Comparison of ENCODE assay signal across 28 cellular contexts in the genomic region with DNA sequence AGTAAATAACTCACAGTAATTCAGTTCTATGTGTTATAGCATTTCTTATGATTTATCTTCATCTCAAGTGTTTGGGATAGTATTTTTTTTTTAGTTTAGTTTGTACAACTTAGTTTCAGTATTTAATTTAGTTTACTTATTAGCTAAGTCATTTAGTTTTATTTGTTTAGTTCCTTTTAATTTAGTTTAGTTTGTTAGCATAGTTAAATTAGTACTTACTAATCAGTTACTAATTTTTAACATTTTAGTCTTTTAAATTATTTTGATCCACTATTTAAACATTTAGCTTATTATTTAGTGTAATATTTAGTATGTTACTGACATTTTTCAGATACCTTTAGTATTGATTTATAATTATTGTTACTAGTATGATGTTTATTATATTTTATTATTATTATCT.
"Had no signal": no experiment of that assay in that cellular context is flagged by ENCODE, and none has a peak within 500 bp of the region (broad histone marks: within the 10 kb centered on the region; RNA-seq: fewer than 3 reads in every experiment).

No MANE protein-coding gene starts in this region.

- H3K27ac ChIP-seq: ascending aorta, breast epithelium, cardiac muscle cell, coronary artery, dorsolateral prefrontal cortex, epithelial cell of prostate, esophagus squamous epithelium, VCaP had no signal

- H3K4me1 ChIP-seq: ascending aorta, breast epithelium, esophagus squamous epithelium had no signal

- H3K27me3 ChIP-seq: ascending aorta, breast epithelium, cardiac muscle cell, esophagus squamous epithelium had no signal

- H3K36me3 ChIP-seq: ascending aorta, breast epithelium, cardiac muscle cell, esophagus squamous epithelium had no signal

- FAIRE-seq: endothelial cell of umbilical vein had no signal

- H3K4me3 ChIP-seq: ascending aorta, breast epithelium, cardiac muscle cell, coronary artery, dorsolateral prefrontal cortex, esophagus squamous epithelium had no signal

- DNase-seq: activated CD4-positive, alpha-beta T cell treated with anti-CD3 and anti-CD28 coated beads for 1 hour; activated CD4-positive, alpha-beta T cell treated with anti-CD3 and anti-CD28 coated beads for 4 hours; activated CD4-positive, alpha-beta T cell treated with anti-CD3 and anti-CD28 coated beads, Interleukin-2, amount 50 U/mL, for 1 hour; activated CD4-positive, alpha-beta T cell treated with anti-CD3 and anti-CD28 coated beads, Interleukin-2, amount 50 U/mL, for 48 hours; activated CD8-positive, alpha-beta memory T cell treated with anti-CD3 and anti-CD28 coated beads for 24 hours; activated CD8-positive, alpha-beta T cell treated with anti-CD3 and anti-CD28 coated beads for 36 hours; activated gamma-delta T cell; activated naive CD4-positive, alpha-beta T cell; activated naive CD4-positive, alpha-beta T cell treated with anti-CD3 and anti-CD28 coated beads, Interleukin-2, amount 10 ng/mL, durations not matched to agents 7 days and 5 days; activated naive CD8-positive, alpha-beta T cell treated with anti-CD3 and anti-CD28 coated beads, Interleukin-2, amount 10 ng/mL, durations not matched to agents 7 days and 5 days; activated T-cell treated with anti-CD3 and anti-CD28 coated beads, Interleukin-2, amount 50 U/mL, for 1 hour; activated T-cell treated with anti-CD3 and anti-CD28 coated beads, Interleukin-2, amount 50 U/mL, for 72 hours; central memory CD4-positive, alpha-beta T cell; cerebellar nuclear complex; dorsolateral prefrontal cortex; effector CD4-positive, alpha-beta T cell; effector memory CD8-positive, alpha-beta T cell; esophagus squamous epithelium; foreskin melanocyte; head of caudate nucleus; T-helper 2 cell had no signal
